Comparison of ENCODE assay signal across 19 cellular contexts in genomic region chr6:44038543-44039065, GRCh38.
"Had no signal": no experiment of that assay in that cellular context is flagged by ENCODE, and none has a peak within 500 bp of the region (broad histone marks: within the 10 kb centered on the region; RNA-seq: fewer than 3 reads in every experiment).

No MANE protein-coding gene starts in this region.

- H3K9me3 Mint-ChIP-seq: activated CD4-positive, alpha-beta memory T cell treated with anti-CD3 and anti-CD28 coated beads for 36 hours; mesothelial cell of epicardium; naive thymus-derived CD4-positive, alpha-beta T cell; stimulated activated naive B cell treated with anti-CD40 and anti-IgM and Interleukin-4, amounts not matched to agents 10 μg/mL and 1 μg/mL and 100 μg/mL, for 72 hours had no signal

- H3K36me3 Mint-ChIP-seq: activated CD4-positive, alpha-beta memory T cell treated with anti-CD3 and anti-CD28 coated beads for 36 hours; mesothelial cell of epicardium; naive thymus-derived CD4-positive, alpha-beta T cell; stimulated activated naive B cell treated with anti-CD40 and anti-IgM and Interleukin-4, amounts not matched to agents 10 μg/mL and 1 μg/mL and 100 μg/mL, for 72 hours had no signal

- H3K27me3 Mint-ChIP-seq: activated CD4-positive, alpha-beta memory T cell treated with anti-CD3 and anti-CD28 coated beads for 36 hours had no signal

- H3K9me3 ChIP-seq: ascending aorta, gastroesophageal sphincter, psoas muscle had no signal

- H3K27me3 ChIP-seq: ascending aorta, gastroesophageal sphincter had no signal

- DNase-seq: activated CD4-positive, alpha-beta memory T cell treated with anti-CD3 and anti-CD28 coated beads for 36 hours; activated CD4-positive, alpha-beta T cell treated with anti-CD3 and anti-CD28 coated beads for 1 hour; activated T-cell treated with anti-CD3 and anti-CD28 coated beads, Interleukin-2, amount 50 U/mL, for 48 hours; caudate nucleus; cortex of kidney; effector memory CD4-positive, alpha-beta T cell; kidney glomerular epithelial cell; naive thymus-derived CD4-positive, alpha-beta T cell; occipital lobe; psoas muscle; stimulated activated CD4-positive, alpha-beta T cell treated with anti-CD3 and anti-CD28 coated beads, Interleukin-2, amount 100 ng/mL, for 24 hours; stimulated activated naive B cell treated with anti-CD40 and anti-IgM and Interleukin-4, amounts not matched to agents 10 μg/mL and 1 μg/mL and 100 μg/mL, for 72 hours; T-helper 9 cell; trophoblast cell had no signal

- H3K36me3 ChIP-seq: ascending aorta, gastroesophageal sphincter had no signal

- H3K27ac ChIP-seq: ascending aorta, epithelial cell of prostate, psoas muscle had no signal

- H3K4me3 ChIP-seq: ascending aorta, gastroesophageal sphincter, psoas muscle had no signal

- ATAC-seq: gastroesophageal sphincter; naive thymus-derived CD4-positive, alpha-beta T cell; psoas muscle; sciatic nerve; stimulated activated naive B cell treated with anti-CD40 and anti-IgM and Interleukin-4, amounts not matched to agents 10 μg/mL and 1 μg/mL and 100 μg/mL, for 72 hours had no signal

- H3K4me3 Mint-ChIP-seq: activated CD4-positive, alpha-beta memory T cell treated with anti-CD3 and anti-CD28 coated beads for 36 hours; mesothelial cell of epicardium; naive thymus-derived CD4-positive, alpha-beta T cell; stimulated activated naive B cell treated with anti-CD40 and anti-IgM and Interleukin-4, amounts not matched to agents 10 μg/mL and 1 μg/mL and 100 μg/mL, for 72 hours had no signal

- H3K27ac Mint-ChIP-seq: activated CD4-positive, alpha-beta memory T cell treated with anti-CD3 and anti-CD28 coated beads for 36 hours; mesothelial cell of epicardium; naive thymus-derived CD4-positive, alpha-beta T cell; stimulated activated naive B cell treated with anti-CD40 and anti-IgM and Interleukin-4, amounts not matched to agents 10 μg/mL and 1 μg/mL and 100 μg/mL, for 72 hours had no signal
